Comparison of ENCODE assay signal across 1 cellular context in the genomic region with DNA sequence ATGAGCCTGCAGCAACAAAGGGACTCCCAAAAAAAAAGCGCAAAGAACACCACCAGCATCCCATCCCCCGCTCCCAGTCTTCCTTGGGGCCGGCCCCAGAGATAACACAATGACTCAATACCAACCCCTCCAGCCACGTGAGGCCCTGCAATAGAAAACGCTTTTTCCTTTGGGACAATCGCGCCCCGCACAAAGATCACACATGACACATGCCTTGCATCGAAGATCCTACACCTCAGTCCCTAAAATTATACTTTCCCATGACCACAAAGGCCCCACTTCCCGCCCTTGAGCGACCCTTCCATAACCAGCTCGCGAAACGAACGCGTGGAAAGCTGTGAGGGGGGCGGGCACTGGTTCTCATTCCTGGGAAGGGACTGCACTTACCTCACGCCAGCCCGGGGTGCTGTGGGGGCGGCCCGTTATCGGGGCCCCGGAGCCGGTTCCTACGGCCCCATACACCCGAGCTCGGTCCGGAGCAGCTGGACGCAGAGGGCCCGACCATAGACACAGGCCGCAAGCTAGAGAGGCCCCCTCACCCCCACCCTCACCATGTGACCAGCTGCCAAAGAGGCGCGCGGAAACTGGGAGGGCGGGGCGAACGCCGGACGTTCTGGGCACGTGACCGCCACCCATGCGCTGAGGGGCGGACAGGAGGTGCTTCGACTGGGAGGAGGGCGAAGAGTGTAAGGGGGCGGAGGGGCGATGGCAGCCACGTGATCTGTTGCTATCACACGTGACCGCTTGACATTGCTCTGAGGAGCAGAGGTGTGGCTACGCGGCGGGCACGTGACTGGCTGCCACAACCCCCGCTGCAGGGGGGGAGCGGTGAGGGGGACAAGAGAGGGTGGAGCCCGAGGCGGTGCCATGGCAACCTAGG.
TF ChIP-seq lines count a peak whose summit lies in the region.

A gene (minus strand): TSS at position 523 of the 880 bp plus-strand sequence. CDS start 593 bp downstream, outside the sequence.

TF ChIP-seq in K562, 482 proteins besides CTCF, POLR2A, EP300 and RAD21 (continued from another document and continues in another):
- TF ChIP-seq TEAD1 (CRISPR knock-in tag; IDR thresholded peaks at IDR 0.05) (peak in 1 of 2 experiments; percentile 75; a peak in 1 of 4 replicates), EP400 (IDR thresholded peaks at IDR 0.05) (peak; percentile 99), ZNF717 (CRISPR knock-in tag; IDR thresholded peaks at IDR 0.05) (no peak), ARHGAP35 (IDR thresholded peaks at IDR 0.05; ENCODE audit: partially characterized antibody) (peak; percentile 31), BCL6 (CRISPR knock-in tag; IDR thresholded peaks at IDR 0.05) (no peak), NFIC (IDR thresholded peaks at IDR 0.05) (peak; percentile 29; the same call in 1 of the 2 replicates), STAG1 (CRISPR knock-in tag; IDR thresholded peaks at IDR 0.05; ENCODE audit: borderline replicate concordance) (no peak), PHB2 (IDR thresholded peaks at IDR 0.05; ENCODE audit: low read depth) (0 out of 2 replicates have a peak, but pooled peaks have one; percentile 30), ZNF232 (CRISPR knock-in tag; IDR thresholded peaks at IDR 0.05) (no peak), BRF1 (IDR thresholded peaks at IDR 0.05; ENCODE audit: borderline replicate concordance, extremely low read depth, insufficient read length) (no peak), ZNF23 (CRISPR knock-in tag; IDR thresholded peaks at IDR 0.05) (no peak), ZNF197 (CRISPR knock-in tag; IDR thresholded peaks at IDR 0.05; ENCODE audit: low read depth) (no peak; the same call in 1 of the 2 replicates), BHLHE40 (IDR thresholded peaks at IDR 0.05; ENCODE audit: low read length) (peak; percentile 100), ZNF668 (CRISPR knock-in tag; IDR thresholded peaks at IDR 0.05) (no peak), ZNF561 (CRISPR knock-in tag; conservative IDR thresholded peaks at IDR 0.05) (no peak), EZH2 (IDR thresholded peaks at IDR 0.05; ENCODE audit: borderline replicate concordance, low read depth, low read length) (no peak), SMARCB1 (IDR thresholded peaks at IDR 0.05; ENCODE audit: insufficient read length, low read depth) (no peak), CHD1 (IDR thresholded peaks at IDR 0.05; ENCODE audit: low read length) (peak; percentile 33), L3MBTL2 (IDR thresholded peaks at IDR 0.05) (peak; percentile 97), NR2C2 (CRISPR knock-in tag; IDR thresholded peaks at IDR 0.05) (peak; percentile 69), NR2C2 (tag; IDR thresholded peaks at IDR 0.05) (no peak; the same call in none of the 2 replicates), XRCC3 (IDR thresholded peaks at IDR 0.05) (no peak), ATF1 (CRISPR knock-in tag; IDR thresholded peaks at IDR 0.05) (no peak), ATF1 (tag; IDR thresholded peaks at IDR 0.05) (peak; percentile 93), MTF1 (CRISPR knock-in tag; IDR thresholded peaks at IDR 0.05; ENCODE audit: borderline replicate concordance) (no peak), FOXM1 (IDR thresholded peaks at IDR 0.05; ENCODE audit: low read depth) (0 out of 2 replicates have a peak, but pooled peaks have one; percentile 1), FOXM1 (CRISPR knock-in tag; IDR thresholded peaks at IDR 0.05; ENCODE audit: low read depth) (no peak), FOXP1 (CRISPR knock-in tag; IDR thresholded peaks at IDR 0.05) (0 out of 2 replicates have a peak, but pooled peaks have one; percentile 82), E2F3 (CRISPR knock-in tag; IDR thresholded peaks at IDR 0.05) (peak; percentile 83), ZC3H11A (IDR thresholded peaks at IDR 0.05; ENCODE audit: low read depth, low read length) (no peak), NCOA2 (IDR thresholded peaks at IDR 0.05; ENCODE audit: partially characterized antibody in 2 of 2) (no peak), SAFB (IDR thresholded peaks at IDR 0.05; ENCODE audit: borderline replicate concordance, low read depth, low read length) (no peak), BACH1 (tag; IDR thresholded peaks at IDR 0.05) (no peak), CHD4 (IDR thresholded peaks at IDR 0.05; ENCODE audit: insufficient read depth, insufficient replicate concordance, low read depth, low read length, poor library complexity, severe bottlenecking) (no peak)
- TF ChIP-seq, protein P1, sequence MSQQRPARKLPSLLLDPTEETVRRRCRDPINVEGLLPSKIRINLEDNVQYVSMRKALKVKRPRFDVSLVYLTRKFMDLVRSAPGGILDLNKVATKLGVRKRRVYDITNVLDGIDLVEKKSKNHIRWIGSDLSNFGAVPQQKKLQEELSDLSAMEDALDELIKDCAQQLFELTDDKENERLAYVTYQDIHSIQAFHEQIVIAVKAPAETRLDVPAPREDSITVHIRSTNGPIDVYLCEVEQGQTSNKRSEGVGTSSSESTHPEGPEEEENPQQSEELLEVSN (IDR thresholded peaks at IDR 0.05; ENCODE audit: borderline replicate concordance in 1 of 2, extremely low read depth in 1 of 2, insufficient read depth in 1 of 2, insufficient read length in 1 of 2, low read depth in 1 of 2, low read length in 1 of 2, poor library complexity in 1 of 2, severe bottlenecking in 1 of 2) = peak; percentile 93 to 95
- TF ChIP-seq, protein P2, sequence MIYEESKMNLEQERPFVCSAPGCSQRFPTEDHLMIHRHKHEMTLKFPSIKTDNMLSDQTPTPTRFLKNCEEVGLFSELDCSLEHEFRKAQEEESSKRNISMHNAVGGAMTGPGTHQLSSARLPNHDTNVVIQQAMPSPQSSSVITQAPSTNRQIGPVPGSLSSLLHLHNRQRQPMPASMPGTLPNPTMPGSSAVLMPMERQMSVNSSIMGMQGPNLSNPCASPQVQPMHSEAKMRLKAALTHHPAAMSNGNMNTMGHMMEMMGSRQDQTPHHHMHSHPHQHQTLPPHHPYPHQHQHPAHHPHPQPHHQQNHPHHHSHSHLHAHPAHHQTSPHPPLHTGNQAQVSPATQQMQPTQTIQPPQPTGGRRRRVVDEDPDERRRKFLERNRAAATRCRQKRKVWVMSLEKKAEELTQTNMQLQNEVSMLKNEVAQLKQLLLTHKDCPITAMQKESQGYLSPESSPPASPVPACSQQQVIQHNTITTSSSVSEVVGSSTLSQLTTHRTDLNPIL (CRISPR knock-in tag; IDR thresholded peaks at IDR 0.05) = peak; percentile 21; the same call in 1 of the 2 replicates
- TF ChIP-seq, protein P3, sequence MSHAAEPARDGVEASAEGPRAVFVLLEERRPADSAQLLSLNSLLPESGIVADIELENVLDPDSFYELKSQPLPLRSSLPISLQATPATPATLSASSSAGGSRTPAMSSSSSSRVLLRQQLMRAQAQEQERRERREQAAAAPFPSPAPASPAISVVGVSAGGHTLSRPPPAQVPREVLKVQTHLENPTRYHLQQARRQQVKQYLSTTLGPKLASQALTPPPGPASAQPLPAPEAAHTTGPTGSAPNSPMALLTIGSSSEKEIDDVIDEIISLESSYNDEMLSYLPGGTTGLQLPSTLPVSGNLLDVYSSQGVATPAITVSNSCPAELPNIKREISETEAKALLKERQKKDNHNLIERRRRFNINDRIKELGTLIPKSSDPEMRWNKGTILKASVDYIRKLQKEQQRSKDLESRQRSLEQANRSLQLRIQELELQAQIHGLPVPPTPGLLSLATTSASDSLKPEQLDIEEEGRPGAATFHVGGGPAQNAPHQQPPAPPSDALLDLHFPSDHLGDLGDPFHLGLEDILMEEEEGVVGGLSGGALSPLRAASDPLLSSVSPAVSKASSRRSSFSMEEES (CRISPR knock-in tag; IDR thresholded peaks at IDR 0.05) = peak; percentile 99
- TF ChIP-seq, protein P4, sequence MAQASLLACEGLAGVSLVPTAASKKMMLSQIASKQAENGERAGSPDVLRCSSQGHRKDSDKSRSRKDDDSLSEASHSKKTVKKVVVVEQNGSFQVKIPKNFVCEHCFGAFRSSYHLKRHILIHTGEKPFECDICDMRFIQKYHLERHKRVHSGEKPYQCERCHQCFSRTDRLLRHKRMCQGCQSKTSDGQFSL (CRISPR knock-in tag; IDR thresholded peaks at IDR 0.05) = peak; percentile 94
- TF ChIP-seq, protein P4 (tag; IDR thresholded peaks at IDR 0.05) = peak in 1 of 2 experiments; percentile 97; a peak in 2 of 4 replicates
- TF ChIP-seq, protein P5, sequence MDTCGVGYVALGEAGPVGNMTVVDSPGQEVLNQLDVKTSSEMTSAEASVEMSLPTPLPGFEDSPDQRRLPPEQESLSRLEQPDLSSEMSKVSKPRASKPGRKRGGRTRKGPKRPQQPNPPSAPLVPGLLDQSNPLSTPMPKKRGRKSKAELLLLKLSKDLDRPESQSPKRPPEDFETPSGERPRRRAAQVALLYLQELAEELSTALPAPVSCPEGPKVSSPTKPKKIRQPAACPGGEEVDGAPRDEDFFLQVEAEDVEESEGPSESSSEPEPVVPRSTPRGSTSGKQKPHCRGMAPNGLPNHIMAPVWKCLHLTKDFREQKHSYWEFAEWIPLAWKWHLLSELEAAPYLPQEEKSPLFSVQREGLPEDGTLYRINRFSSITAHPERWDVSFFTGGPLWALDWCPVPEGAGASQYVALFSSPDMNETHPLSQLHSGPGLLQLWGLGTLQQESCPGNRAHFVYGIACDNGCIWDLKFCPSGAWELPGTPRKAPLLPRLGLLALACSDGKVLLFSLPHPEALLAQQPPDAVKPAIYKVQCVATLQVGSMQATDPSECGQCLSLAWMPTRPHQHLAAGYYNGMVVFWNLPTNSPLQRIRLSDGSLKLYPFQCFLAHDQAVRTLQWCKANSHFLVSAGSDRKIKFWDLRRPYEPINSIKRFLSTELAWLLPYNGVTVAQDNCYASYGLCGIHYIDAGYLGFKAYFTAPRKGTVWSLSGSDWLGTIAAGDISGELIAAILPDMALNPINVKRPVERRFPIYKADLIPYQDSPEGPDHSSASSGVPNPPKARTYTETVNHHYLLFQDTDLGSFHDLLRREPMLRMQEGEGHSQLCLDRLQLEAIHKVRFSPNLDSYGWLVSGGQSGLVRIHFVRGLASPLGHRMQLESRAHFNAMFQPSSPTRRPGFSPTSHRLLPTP (IDR thresholded peaks at IDR 0.05; ENCODE audit: borderline replicate concordance, extremely low read depth, insufficient read length) = no peak
- TF ChIP-seq, protein P6, sequence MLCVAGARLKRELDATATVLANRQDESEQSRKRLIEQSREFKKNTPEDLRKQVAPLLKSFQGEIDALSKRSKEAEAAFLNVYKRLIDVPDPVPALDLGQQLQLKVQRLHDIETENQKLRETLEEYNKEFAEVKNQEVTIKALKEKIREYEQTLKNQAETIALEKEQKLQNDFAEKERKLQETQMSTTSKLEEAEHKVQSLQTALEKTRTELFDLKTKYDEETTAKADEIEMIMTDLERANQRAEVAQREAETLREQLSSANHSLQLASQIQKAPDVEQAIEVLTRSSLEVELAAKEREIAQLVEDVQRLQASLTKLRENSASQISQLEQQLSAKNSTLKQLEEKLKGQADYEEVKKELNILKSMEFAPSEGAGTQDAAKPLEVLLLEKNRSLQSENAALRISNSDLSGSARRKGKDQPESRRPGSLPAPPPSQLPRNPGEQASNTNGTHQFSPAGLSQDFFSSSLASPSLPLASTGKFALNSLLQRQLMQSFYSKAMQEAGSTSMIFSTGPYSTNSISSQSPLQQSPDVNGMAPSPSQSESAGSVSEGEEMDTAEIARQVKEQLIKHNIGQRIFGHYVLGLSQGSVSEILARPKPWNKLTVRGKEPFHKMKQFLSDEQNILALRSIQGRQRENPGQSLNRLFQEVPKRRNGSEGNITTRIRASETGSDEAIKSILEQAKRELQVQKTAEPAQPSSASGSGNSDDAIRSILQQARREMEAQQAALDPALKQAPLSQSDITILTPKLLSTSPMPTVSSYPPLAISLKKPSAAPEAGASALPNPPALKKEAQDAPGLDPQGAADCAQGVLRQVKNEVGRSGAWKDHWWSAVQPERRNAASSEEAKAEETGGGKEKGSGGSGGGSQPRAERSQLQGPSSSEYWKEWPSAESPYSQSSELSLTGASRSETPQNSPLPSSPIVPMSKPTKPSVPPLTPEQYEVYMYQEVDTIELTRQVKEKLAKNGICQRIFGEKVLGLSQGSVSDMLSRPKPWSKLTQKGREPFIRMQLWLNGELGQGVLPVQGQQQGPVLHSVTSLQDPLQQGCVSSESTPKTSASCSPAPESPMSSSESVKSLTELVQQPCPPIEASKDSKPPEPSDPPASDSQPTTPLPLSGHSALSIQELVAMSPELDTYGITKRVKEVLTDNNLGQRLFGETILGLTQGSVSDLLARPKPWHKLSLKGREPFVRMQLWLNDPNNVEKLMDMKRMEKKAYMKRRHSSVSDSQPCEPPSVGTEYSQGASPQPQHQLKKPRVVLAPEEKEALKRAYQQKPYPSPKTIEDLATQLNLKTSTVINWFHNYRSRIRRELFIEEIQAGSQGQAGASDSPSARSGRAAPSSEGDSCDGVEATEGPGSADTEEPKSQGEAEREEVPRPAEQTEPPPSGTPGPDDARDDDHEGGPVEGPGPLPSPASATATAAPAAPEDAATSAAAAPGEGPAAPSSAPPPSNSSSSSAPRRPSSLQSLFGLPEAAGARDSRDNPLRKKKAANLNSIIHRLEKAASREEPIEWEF (CRISPR knock-in tag; IDR thresholded peaks at IDR 0.05) = peak; percentile 8; the same call in 1 of the 2 replicates
- TF ChIP-seq, protein P7, sequence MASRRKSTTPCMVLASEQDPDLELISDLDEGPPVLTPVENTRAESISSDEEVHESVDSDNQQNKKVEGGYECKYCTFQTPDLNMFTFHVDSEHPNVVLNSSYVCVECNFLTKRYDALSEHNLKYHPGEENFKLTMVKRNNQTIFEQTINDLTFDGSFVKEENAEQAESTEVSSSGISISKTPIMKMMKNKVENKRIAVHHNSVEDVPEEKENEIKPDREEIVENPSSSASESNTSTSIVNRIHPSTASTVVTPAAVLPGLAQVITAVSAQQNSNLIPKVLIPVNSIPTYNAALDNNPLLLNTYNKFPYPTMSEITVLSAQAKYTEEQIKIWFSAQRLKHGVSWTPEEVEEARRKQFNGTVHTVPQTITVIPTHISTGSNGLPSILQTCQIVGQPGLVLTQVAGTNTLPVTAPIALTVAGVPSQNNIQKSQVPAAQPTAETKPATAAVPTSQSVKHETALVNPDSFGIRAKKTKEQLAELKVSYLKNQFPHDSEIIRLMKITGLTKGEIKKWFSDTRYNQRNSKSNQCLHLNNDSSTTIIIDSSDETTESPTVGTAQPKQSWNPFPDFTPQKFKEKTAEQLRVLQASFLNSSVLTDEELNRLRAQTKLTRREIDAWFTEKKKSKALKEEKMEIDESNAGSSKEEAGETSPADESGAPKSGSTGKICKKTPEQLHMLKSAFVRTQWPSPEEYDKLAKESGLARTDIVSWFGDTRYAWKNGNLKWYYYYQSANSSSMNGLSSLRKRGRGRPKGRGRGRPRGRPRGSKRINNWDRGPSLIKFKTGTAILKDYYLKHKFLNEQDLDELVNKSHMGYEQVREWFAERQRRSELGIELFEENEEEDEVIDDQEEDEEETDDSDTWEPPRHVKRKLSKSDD (conservative IDR thresholded peaks at IDR 0.05; ENCODE audit: low read length) = no peak
- TF ChIP-seq, protein P8, sequence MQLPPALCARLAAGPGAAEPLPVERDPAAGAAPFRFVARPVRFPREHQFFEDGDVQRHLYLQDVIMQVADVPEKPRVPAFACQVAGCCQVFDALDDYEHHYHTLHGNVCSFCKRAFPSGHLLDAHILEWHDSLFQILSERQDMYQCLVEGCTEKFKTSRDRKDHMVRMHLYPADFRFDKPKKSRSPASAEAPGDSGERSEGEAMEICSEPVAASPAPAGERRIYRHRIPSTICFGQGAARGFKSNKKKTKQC (CRISPR knock-in tag; IDR thresholded peaks at IDR 0.05) = peak; percentile 85
- TF ChIP-seq, protein P9, sequence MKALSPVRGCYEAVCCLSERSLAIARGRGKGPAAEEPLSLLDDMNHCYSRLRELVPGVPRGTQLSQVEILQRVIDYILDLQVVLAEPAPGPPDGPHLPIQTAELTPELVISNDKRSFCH (CRISPR knock-in tag; IDR thresholded peaks at IDR 0.05) = no peak
- TF ChIP-seq, protein P9 (tag; IDR thresholded peaks at IDR 0.05) = peak; percentile 77; the same call in 1 of the 2 replicates
